ENCODE assay signal across 9 cellular contexts in the genomic region with DNA sequence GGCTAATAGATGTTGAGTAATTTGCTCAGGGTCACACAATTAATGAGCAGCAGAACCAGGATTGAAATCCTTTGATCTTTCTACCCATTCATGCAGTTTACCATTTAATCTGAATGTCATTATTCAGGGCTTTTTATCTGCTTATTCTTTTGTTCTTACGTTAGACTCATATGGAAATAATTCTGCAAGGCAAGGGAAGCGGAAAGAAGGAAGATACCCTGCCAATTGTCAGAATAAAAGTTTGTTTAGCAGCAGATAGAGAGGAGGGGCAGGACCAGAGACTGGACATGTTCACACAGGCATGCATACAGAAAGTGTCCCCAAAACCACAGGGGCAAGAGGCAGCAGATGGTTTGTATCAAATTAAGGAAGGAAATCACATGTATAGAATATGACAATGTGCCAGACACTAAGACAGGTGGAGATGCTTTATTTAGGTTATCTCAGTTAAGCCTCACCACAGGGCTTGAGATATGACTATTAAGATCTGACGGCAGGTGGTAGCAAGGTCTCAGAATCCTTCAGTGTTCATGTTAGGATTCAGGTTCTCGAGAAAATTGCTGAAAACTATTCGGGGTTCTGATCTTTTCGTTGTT. TPM values are rescaled to one million over a fixed set of nuclear protein-coding genes. Genes with fewer than 3 reads are reported as not detected.
DNase-seq lines count a peak whose midpoint lies in the region; ATAC-seq lines count a peak whose summit lies in the region.
"Had no signal": no experiment of that assay in that cellular context is flagged by ENCODE, and none has a peak within 500 bp of the region (broad histone marks: within the 10 kb centered on the region; RNA-seq: fewer than 3 reads in every experiment).

No MANE protein-coding gene starts in this region.

- intact Hi-C loops in posterior vena cava (cut with DNase I) (no loop called here), head of caudate nucleus (cut with DNase I) (no loop called here)

- H4K91ac ChIP-seq in trophoblast cell (ENCODE audit: low read depth, low read length): no peak overlapping the region

- no peaks in the 10 kb centered on the region for H3K79me1 ChIP-seq in trophoblast cell (ENCODE audit: low read length)

- no peak overlapping the region for H3K23ac ChIP-seq in trophoblast cell (ENCODE audit: low read length)

- H3K4ac ChIP-seq in trophoblast cell (ENCODE audit: low read depth, low read length): no peak overlapping the region

- DNase-seq in NCI-H82 (lab: John Stamatoyannopoulos, UW) (peak; percentile 18), NCI-H82 treated with DMSO at 0.1 percent for 48 hours (lab: John Stamatoyannopoulos, UW; ENCODE audit: unreplicated experiment) (no peak), NCI-H1694 (lab: John Stamatoyannopoulos, UW) (peak; percentile 23), retina (peak; percentile 44), posterior vena cava (ENCODE audit: low spot score) (no peak), head of caudate nucleus (no peak), trophoblast cell (no peak)
- DNase-seq: activated CD4-positive, alpha-beta T cell treated with anti-CD3 and anti-CD28 coated beads for 1 hour had no signal

- H3K36me3 ChIP-seq in trophoblast cell (ENCODE audit: control insufficient read depth in 1 of 2, insufficient read depth in 2 of 2, low read length in 2 of 2): peaks cover 2 to 3% of the 10 kb centered on the region in 2 experiments

- no peak overlapping the region for H3K14ac ChIP-seq in trophoblast cell (ENCODE audit: low read length)

- peak; percentile 91 for ATAC-seq in HG02884 (IDR thresholded peaks at IDR 0.05; ENCODE audit: unreplicated experiment)

- no peak overlapping the region for H4K8ac ChIP-seq in trophoblast cell (ENCODE audit: low read depth, low read length)

- no peak overlapping the region for H4K12ac ChIP-seq in trophoblast cell (ENCODE audit: low read depth, low read length)

- no peak overlapping the region for H3K27ac ChIP-seq in trophoblast cell (ENCODE audit: low read depth, low read length)

- H2AFZ ChIP-seq in trophoblast cell (ENCODE audit: insufficient read depth, low read length, poor library complexity): no peak overlapping the region

- H3K9me3 ChIP-seq in trophoblast cell (ENCODE audit: insufficient read depth, low read depth, low read length): no peaks in the 10 kb centered on the region

- H3K27me3 ChIP-seq in trophoblast cell (ENCODE audit: insufficient read depth, low read length): no peaks in the 10 kb centered on the region

- H3K18ac ChIP-seq in trophoblast cell (ENCODE audit: low read length): no peak overlapping the region

- no peak overlapping the region for H2AK5ac ChIP-seq in trophoblast cell (ENCODE audit: low read length)

- H2BK120ac ChIP-seq in trophoblast cell (ENCODE audit: insufficient read depth, low read length, poor library complexity): no peak overlapping the region

- H3K4me3 ChIP-seq in trophoblast cell (ENCODE audit: low read depth, low read length): no peak overlapping the region

- no peak overlapping the region for H3K4me2 ChIP-seq in trophoblast cell (ENCODE audit: low read length)

- H2BK12ac ChIP-seq in trophoblast cell (ENCODE audit: low read length): no peak overlapping the region

- no peak overlapping the region for H2BK5ac ChIP-seq in trophoblast cell (ENCODE audit: low read depth, low read length, poor library complexity)

- no peak overlapping the region for H3K9ac ChIP-seq in trophoblast cell (ENCODE audit: low read length)

- no peaks in the 10 kb centered on the region for H3K4me1 ChIP-seq in trophoblast cell (ENCODE audit: control insufficient read depth in 1 of 2, insufficient read depth in 2 of 2, low read length in 2 of 2)

- no CpG with 5 or more reads among the region's 6 CpGs for WGBS in trophoblast cell (ENCODE audit: extremely low coverage, insufficient coverage, insufficient read length)

- H3K79me2 ChIP-seq in trophoblast cell (ENCODE audit: control insufficient read depth, insufficient read depth, low read length, poor library complexity): no peaks in the 10 kb centered on the region

RNA-seq across cellular contexts. Expression of gene BRMS1L, which starts 29.8 kb away (rescaled TPM):
- total RNA-seq in posterior vena cava: 10 to 100 TPM; 12.4 to 17.5 TPM
- polyA plus RNA-seq in trophoblast cell (2013): 9.8 and 10.3 TPM in 2 replicates

RNA-seq across cellular contexts. Expression of gene RALGAPA1, which starts 46.9 kb away (rescaled TPM):
- total RNA-seq in posterior vena cava: 10 to 100 TPM; 65.8 to 73.2 TPM
- polyA plus RNA-seq in trophoblast cell (2013): 5.9 and 7.6 TPM in 2 replicates

Comparison
In these comparisons a context has a peak if more than half of its experiments do, and no peak if none do; other contexts are left out.
1. DNase-seq: peak in NCI-H82 (single experiment), NCI-H1694 (single experiment) and retina (single experiment); none in NCI-H82 treated with DMSO at 0.1 percent for 48 hours (single experiment), posterior vena cava (single experiment), head of caudate nucleus (0 of 42) and trophoblast cell (0 of 2).